ENCODE assay signal across 9 cellular contexts in genomic region chr4:31039382-31039781, GRCh38.
"Had no signal": no experiment of that assay in that cellular context is flagged by ENCODE, and none has a peak within 500 bp of the region (broad histone marks: within the 10 kb centered on the region; RNA-seq: fewer than 3 reads in every experiment).

No MANE protein-coding gene starts in this region.

- H3K4me3 ChIP-seq: GM23338 had no signal

- ATAC-seq: GM23338, HepG2 had no signal

- H3K4me3 Mint-ChIP-seq: GM23338, H9, IgD-negative memory B cell had no signal

- FAIRE-seq: H1, H54, HepG2 had no signal

- DNase-seq: H9, HCEC 1CT, KBM-7 had no signal

- H3K27me3 Mint-ChIP-seq: IgD-negative memory B cell had no signal

- H2AFZ ChIP-seq: GM23338 had no signal

- H3K9me3 Mint-ChIP-seq: GM23338, H9 had no signal

- H3K27ac ChIP-seq: HL-60 had no signal

- H3K36me3 Mint-ChIP-seq: IgD-negative memory B cell had no signal

- H3K4me2 ChIP-seq: GM23338 had no signal

- H3K4me1 Mint-ChIP-seq: IgD-negative memory B cell had no signal

- H3K27ac Mint-ChIP-seq: GM23338, IgD-negative memory B cell had no signal
